ENCODE assay signal across 8 cellular contexts in genomic region chr13:26463848-26464247, GRCh38.
"Had no signal": no experiment of that assay in that cellular context is flagged by ENCODE, and none has a peak within 500 bp of the region (broad histone marks: within the 10 kb centered on the region; RNA-seq: fewer than 3 reads in every experiment).

No MANE protein-coding gene starts in this region.

- DNase-seq: GOT3, H7, HFFc6 had no signal

- H3K4me3 ChIP-seq: HAP-1 had no signal

- ATAC-seq: HCT116, HepG2 had no signal

- H3K36me3 Mint-ChIP-seq: IgD-negative memory B cell had no signal

- H3K4me3 Mint-ChIP-seq: HFFc6, IgD-negative memory B cell had no signal

- H3K4me1 Mint-ChIP-seq: IgD-negative memory B cell had no signal

- H3K27ac Mint-ChIP-seq: HFFc6, IgD-negative memory B cell had no signal

- H3K27ac ChIP-seq: HL-60 had no signal

- H3K36me3 ChIP-seq: HAP-1 had no signal

- H3K4me1 ChIP-seq: HAP-1 had no signal

- H3K9me3 ChIP-seq: HAP-1 had no signal

- H3K9me3 Mint-ChIP-seq: HFFc6 had no signal
